ENCODE assay signal across 8 cellular contexts in genomic region chr17:59842901-59843652, GRCh38. TPM values are rescaled to one million over a fixed set of nuclear protein-coding genes. Genes with fewer than 3 reads are reported as not detected.
DNase-seq lines count a peak whose midpoint lies in the region; ATAC-seq and TF ChIP-seq lines count a peak whose summit lies in the region.

No MANE protein-coding gene starts in this region.

- H3F3A ChIP-seq in neural progenitor cell (ENCODE audit: low read depth), result peaks cover 32% of the 10 kb centered on the region

- no peaks in the 10 kb centered on the region for H3K9me3 Mint-ChIP-seq in activated naive CD4-positive, alpha-beta T cell treated with anti-CD3 and anti-CD28 coated beads, Interleukin-2, amount 50 U/mL, for 72 hours
- H3K9me3 Mint-ChIP-seq in neural progenitor cell, result no peaks in the 10 kb centered on the region

- H3K27ac Mint-ChIP-seq in activated naive CD4-positive, alpha-beta T cell treated with anti-CD3 and anti-CD28 coated beads, Interleukin-2, amount 50 U/mL, for 72 hours, result peak overlapping the region; percentile 100
- H3K27ac Mint-ChIP-seq in neural progenitor cell, result no peak overlapping the region

- H3K27ac ChIP-seq in neural progenitor cell, result no peak overlapping the region

- H2AFZ ChIP-seq in neural progenitor cell (replicated peaks), result no peak overlapping the region

- H3K36me3 ChIP-seq in kidney epithelial cell (ENCODE audit: control insufficient read depth, insufficient read depth, low read length), result peaks cover 4% of the 10 kb centered on the region
- no peaks in the 10 kb centered on the region for H3K36me3 ChIP-seq in neural progenitor cell

- POLR2A ChIA-PET in AG04449 (lab: Yijun Ruan, JAX), result interaction anchor here (0.7 to 13.4 kb wide), 14 partner anchors 10 to 95 kb away, joined by 3 to 449 read pairs (median 8); no protein-coding TSS in a partner anchor

- H3K9ac ChIP-seq in neural progenitor cell, result no peak overlapping the region

- no peak overlapping the region for H3K4me2 ChIP-seq in neural progenitor cell

- no peaks in the 10 kb centered on the region for H3K9me3 ChIP-seq in neural progenitor cell (ENCODE audit: low read depth)

- H3K4me1 Mint-ChIP-seq in neural progenitor cell, result peaks cover 37% of the 10 kb centered on the region

- peaks cover 51 to 53% of the 10 kb centered on the region in 2 donors for H3K36me3 Mint-ChIP-seq in activated naive CD4-positive, alpha-beta T cell treated with anti-CD3 and anti-CD28 coated beads, Interleukin-2, amount 50 U/mL, for 72 hours
- H3K36me3 Mint-ChIP-seq in neural progenitor cell, result peaks cover 15% of the 10 kb centered on the region

- H4K20me1 ChIP-seq in neural progenitor cell (ENCODE audit: low read depth), result no peaks in the 10 kb centered on the region

- TF ChIP-seq CTCF in AG04449 (IDR thresholded peaks at IDR 0.05; ENCODE audit: insufficient read depth, low read length, missing control alignments), result no peak
- TF ChIP-seq CTCF in kidney epithelial cell (IDR thresholded peaks at IDR 0.05; ENCODE audit: insufficient read depth, low read length, poor library complexity, severe bottlenecking), result no peak
- TF ChIP-seq CTCF in neural progenitor cell (IDR thresholded peaks at IDR 0.05), result no peak

- CTCF ChIA-PET in AG04449 (lab: Yijun Ruan, JAX), result no interaction called here

- no peaks in the 10 kb centered on the region for H3K27me3 Mint-ChIP-seq in neural progenitor cell (ENCODE audit: insufficient read depth, low read depth)

- H3K4me3 Mint-ChIP-seq in neural progenitor cell, result no peak overlapping the region

- DNase-seq in AG04449 (ENCODE audit: low read depth, low spot score) (peak; percentile 99), NCI-H460 (ENCODE audit: extremely low read depth, low read depth) (peak; percentile 74), kidney epithelial cell (ENCODE audit: low read depth) (peak; percentile 94), neural progenitor cell (ENCODE audit: low spot score) (no peak), putamen (ENCODE audit: low spot score) (no peak)
- DNase-seq in activated naive CD4-positive, alpha-beta T cell treated with anti-CD3 and anti-CD28 coated beads, Interleukin-2, amount 50 U/mL, for 72 hours (ENCODE audit: low spot score in 2 of 2), result peak in 1 of 2 donors; percentile 86
- DNase-seq in stimulated activated CD4-positive, alpha-beta T cell treated with anti-CD3 and anti-CD28 coated beads, Interleukin-4, amount 100 ng/mL, for 48 hours (ENCODE audit: low read depth in 2 of 2), result peak; percentile 58 to 76

- peaks cover 34% of the 10 kb centered on the region for H3K4me1 ChIP-seq in neural progenitor cell

- ATAC-seq in GM19452 (IDR thresholded peaks at IDR 0.05; ENCODE audit: unreplicated experiment), result peak; percentile 39
- ATAC-seq in activated naive CD4-positive, alpha-beta T cell treated with anti-CD3 and anti-CD28 coated beads, Interleukin-2, amount 50 U/mL, for 72 hours, result peak; percentile 63 to 68

- H3K4me3 ChIP-seq in AG04449 (ENCODE audit: low read depth, low read length), result peak overlapping the region; percentile 78
- peak overlapping the region; percentile 64 for H3K4me3 ChIP-seq in kidney epithelial cell (ENCODE audit: low read depth, low read length)
- H3K4me3 ChIP-seq in neural progenitor cell, result no peak overlapping the region

- peaks cover 25% of the 10 kb centered on the region for H3K79me2 ChIP-seq in neural progenitor cell (ENCODE audit: low read depth)

- H3K27me3 ChIP-seq in kidney epithelial cell (ENCODE audit: control insufficient read depth, insufficient read depth, low read length) (no peaks in the 10 kb centered on the region), neural progenitor cell (no peaks in the 10 kb centered on the region)

RNA-seq across cellular contexts. Expression of gene TUBD1, which starts 49.7 kb away (rescaled TPM):
- total RNA-seq in NCI-H460 (2014; rRNA removed; shearing (Covaris generic)), result 5.7 and 10.5 TPM in 2 replicates
- 7.8 and 9.3 TPM in 2 replicates for polyA plus RNA-seq in NCI-H460 (2014; cell fraction: nucleus; rRNA removed)
- total RNA-seq in activated naive CD4-positive, alpha-beta T cell treated with anti-CD3 and anti-CD28 coated beads, Interleukin-2, amount 50 U/mL, for 72 hours, result 10 to 100 TPM; 13.8 to 27.6 TPM
- 5.9 and 8.3 TPM in 2 replicates for total RNA-seq in kidney epithelial cell
- 15.5 and 32.6 TPM in 2 replicates for total RNA-seq in neural progenitor cell (ENCODE audit: low replicate concordance)

RNA-seq across cellular contexts. Expression of gene RPS6KB1, which starts 49.8 kb away (rescaled TPM):
- total RNA-seq in NCI-H460 (2014; rRNA removed; shearing (Covaris generic)), result 21.7 and 27.7 TPM in 2 replicates
- 74.5 and 80.9 TPM in 2 replicates for polyA plus RNA-seq in NCI-H460 (2014; cell fraction: nucleus; rRNA removed)
- 10 to 100 TPM; 66.9 to 71.5 TPM for total RNA-seq in activated naive CD4-positive, alpha-beta T cell treated with anti-CD3 and anti-CD28 coated beads, Interleukin-2, amount 50 U/mL, for 72 hours
- total RNA-seq in kidney epithelial cell, result 19.2 and 19.8 TPM in 2 replicates
- total RNA-seq in neural progenitor cell (ENCODE audit: low replicate concordance), result 15.5 and 18.7 TPM in 2 replicates

Comparison
In these comparisons a context has a peak if more than half of its experiments do, and no peak if none do; other contexts are left out.
1. DNase-seq: peak in AG04449 (single experiment), NCI-H460 (single experiment), kidney epithelial cell (single experiment) and stimulated activated CD4-positive, alpha-beta T cell treated with anti-CD3 and anti-CD28 coated beads, Interleukin-4, amount 100 ng/mL, for 48 hours (2 of 2); none in neural progenitor cell (single experiment) and putamen (single experiment).